Comparison of ENCODE assay signal across 1 cellular context in genomic region chr22:32793604-32794003, GRCh38.
TF ChIP-seq lines count a peak whose summit lies in the region.

No MANE protein-coding gene starts in this region.

TF ChIP-seq in HepG2, 621 proteins besides CTCF, POLR2A, EP300 and RAD21:
- TF ChIP-seq, protein P1, sequence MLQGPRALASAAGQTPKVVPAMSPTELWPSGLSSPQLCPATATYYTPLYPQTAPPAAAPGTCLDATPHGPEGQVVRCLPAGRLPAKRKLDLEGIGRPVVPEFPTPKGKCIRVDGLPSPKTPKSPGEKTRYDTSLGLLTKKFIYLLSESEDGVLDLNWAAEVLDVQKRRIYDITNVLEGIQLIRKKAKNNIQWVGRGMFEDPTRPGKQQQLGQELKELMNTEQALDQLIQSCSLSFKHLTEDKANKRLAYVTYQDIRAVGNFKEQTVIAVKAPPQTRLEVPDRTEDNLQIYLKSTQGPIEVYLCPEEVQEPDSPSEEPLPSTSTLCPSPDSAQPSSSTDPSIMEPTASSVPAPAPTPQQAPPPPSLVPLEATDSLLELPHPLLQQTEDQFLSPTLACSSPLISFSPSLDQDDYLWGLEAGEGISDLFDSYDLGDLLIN (CRISPR knock-in tag; IDR thresholded peaks at IDR 0.05; ENCODE audit: borderline replicate concordance) = no peak
- TF ChIP-seq RFX5 (IDR thresholded peaks at IDR 0.05; ENCODE audit: low read depth, low read length) = no peak
- no peak for TF ChIP-seq ARID2 (CRISPR knock-in tag; IDR thresholded peaks at IDR 0.05; ENCODE audit: borderline replicate concordance)
- no peak for TF ChIP-seq TMF1 (CRISPR knock-in tag; IDR thresholded peaks at IDR 0.05; ENCODE audit: low read depth)
- TF ChIP-seq PHF21A (CRISPR knock-in tag; IDR thresholded peaks at IDR 0.05) = no peak
- TF ChIP-seq, protein P2, sequence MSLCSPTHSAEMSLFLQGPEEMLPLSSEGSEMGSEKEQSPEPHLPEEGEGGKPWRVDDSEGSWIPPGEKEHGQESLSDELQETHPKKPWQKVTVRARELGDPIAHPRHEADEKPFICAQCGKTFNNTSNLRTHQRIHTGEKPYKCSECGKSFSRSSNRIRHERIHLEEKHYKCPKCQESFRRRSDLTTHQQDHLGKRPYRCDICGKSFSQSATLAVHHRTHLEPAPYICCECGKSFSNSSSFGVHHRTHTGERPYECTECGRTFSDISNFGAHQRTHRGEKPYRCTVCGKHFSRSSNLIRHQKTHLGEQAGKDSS (CRISPR knock-in tag; IDR thresholded peaks at IDR 0.05; ENCODE audit: borderline replicate concordance, low read depth) = no peak
- no peak for TF ChIP-seq ZNF382 (CRISPR knock-in tag; IDR thresholded peaks at IDR 0.05; ENCODE audit: borderline replicate concordance)
- no peak for TF ChIP-seq ZNF713 (CRISPR knock-in tag; IDR thresholded peaks at IDR 0.05)
- TF ChIP-seq MNT (IDR thresholded peaks at IDR 0.05) = no peak
